2 cellular contexts compared by ENCODE assay signal in genomic region chr5:154858972-154859950, GRCh38.
A peak's percentile ranks its signal among the peaks of the same experiment; 100 is the strongest.
TF ChIP-seq lines count a peak whose summit lies in the region.

No MANE protein-coding gene starts in this region.

TF ChIP-seq in K562, 482 proteins besides CTCF, POLR2A, EP300 and RAD21 (continues in another document):
- no peak for TF ChIP-seq CLOCK (CRISPR knock-in tag; IDR thresholded peaks at IDR 0.05; ENCODE audit: borderline replicate concordance)
- TF ChIP-seq SRF (CRISPR knock-in tag; IDR thresholded peaks at IDR 0.05): no peak
- TF ChIP-seq SAFB (IDR thresholded peaks at IDR 0.05; ENCODE audit: borderline replicate concordance, low read depth, low read length): no peak
- no peak for TF ChIP-seq TAF1 (IDR thresholded peaks at IDR 0.05; ENCODE audit: control insufficient read depth, extremely low read depth, insufficient read depth, low read length, severe bottlenecking)
- no peak for TF ChIP-seq SREBF2 (CRISPR knock-in tag; IDR thresholded peaks at IDR 0.05)
- peak in 1 of 2 experiments; percentile 65; a peak in 1 of 4 replicates for TF ChIP-seq HDAC1 (IDR thresholded peaks at IDR 0.05)
- TF ChIP-seq KLF1 (tag; IDR thresholded peaks at IDR 0.05): no peak
- no peak for TF ChIP-seq PURB (CRISPR knock-in tag; IDR thresholded peaks at IDR 0.05; ENCODE audit: low read depth)
- TF ChIP-seq THRB (CRISPR knock-in tag; conservative IDR thresholded peaks at IDR 0.05): no peak
- no peak for TF ChIP-seq NR4A1 (CRISPR knock-in tag; IDR thresholded peaks at IDR 0.05)
- TF ChIP-seq NR4A1 (tag; IDR thresholded peaks at IDR 0.05): no peak
- TF ChIP-seq NR2C2 (CRISPR knock-in tag; IDR thresholded peaks at IDR 0.05): no peak
- peak; percentile 10; the same call in 1 of the 2 replicates for TF ChIP-seq NR2C2 (tag; IDR thresholded peaks at IDR 0.05)
- no peak for TF ChIP-seq GATA2 (CRISPR knock-in tag; IDR thresholded peaks at IDR 0.05)
- TF ChIP-seq ZFP1 (CRISPR knock-in tag; IDR thresholded peaks at IDR 0.05): no peak
- TF ChIP-seq HDAC2 (IDR thresholded peaks at IDR 0.05): peak; percentile 54; the same call in 1 of the 2 replicates
- peak; percentile 80 for TF ChIP-seq BCOR (IDR thresholded peaks at IDR 0.05)
- no peak for TF ChIP-seq ZNF699 (CRISPR knock-in tag; IDR thresholded peaks at IDR 0.05; ENCODE audit: insufficient replicate concordance)
- no peak for TF ChIP-seq SMARCE1 (IDR thresholded peaks at IDR 0.05)
- no peak for TF ChIP-seq OTX1 (CRISPR knock-in tag; IDR thresholded peaks at IDR 0.05)
- no peak for TF ChIP-seq ELF1 (tag; IDR thresholded peaks at IDR 0.05)
- no peak for TF ChIP-seq SRSF3 (IDR thresholded peaks at IDR 0.05; ENCODE audit: insufficient read depth, low read length)
- TF ChIP-seq ZNF253 (CRISPR knock-in tag; conservative IDR thresholded peaks at IDR 0.05): no peak
- peak in 1 of 2 experiments; percentile 68; a peak in 2 of 4 replicates for TF ChIP-seq RCOR1 (IDR thresholded peaks at IDR 0.05; ENCODE audit: borderline replicate concordance in 1 of 2, low read depth in 2 of 2, low read length in 2 of 2)
- no peak for TF ChIP-seq SMAD4 (CRISPR knock-in tag; conservative IDR thresholded peaks at IDR 0.05)
- TF ChIP-seq ZBTB43 (CRISPR knock-in tag; IDR thresholded peaks at IDR 0.05): no peak
- no peak for TF ChIP-seq PBX2 (CRISPR knock-in tag; IDR thresholded peaks at IDR 0.05; ENCODE audit: low read depth)
- 0 out of 2 replicates have a peak, but pooled peaks have one; percentile 9 for TF ChIP-seq PBX2 (tag; conservative IDR thresholded peaks at IDR 0.05; ENCODE audit: low read depth)

TF ChIP-seq in liver, 16 proteins besides CTCF, POLR2A, EP300 and RAD21:
- TF ChIP-seq ZBTB33 (IDR thresholded peaks at IDR 0.05) (no peak), JUND (IDR thresholded peaks at IDR 0.05) (no peak)
